ENCODE assay signal across 1 cellular context in the genomic region with DNA sequence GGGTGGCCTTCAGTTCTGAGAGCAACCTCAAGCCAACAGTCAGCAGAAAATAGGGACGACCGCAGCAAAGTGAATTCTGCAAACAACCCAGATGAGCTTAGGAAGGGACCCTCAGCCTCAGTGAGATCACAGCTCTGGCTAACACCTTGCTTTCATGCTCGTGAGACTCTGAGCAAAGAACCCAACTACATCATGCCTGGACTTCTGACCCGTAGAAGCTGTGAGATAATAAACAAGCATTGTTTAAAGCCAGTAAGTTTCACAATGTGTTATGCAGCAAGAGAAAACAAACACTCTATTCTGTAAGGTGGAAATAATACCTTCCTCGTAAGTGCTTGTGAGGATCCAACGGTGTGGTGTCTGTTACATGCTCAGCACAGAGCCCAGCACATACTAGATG.
TF ChIP-seq lines count a peak whose summit lies in the region.

No MANE protein-coding gene starts in this region.

TF ChIP-seq in HepG2, 621 proteins besides CTCF, POLR2A, EP300 and RAD21 (continued from another document and continues in another):
- TF ChIP-seq, protein P1, sequence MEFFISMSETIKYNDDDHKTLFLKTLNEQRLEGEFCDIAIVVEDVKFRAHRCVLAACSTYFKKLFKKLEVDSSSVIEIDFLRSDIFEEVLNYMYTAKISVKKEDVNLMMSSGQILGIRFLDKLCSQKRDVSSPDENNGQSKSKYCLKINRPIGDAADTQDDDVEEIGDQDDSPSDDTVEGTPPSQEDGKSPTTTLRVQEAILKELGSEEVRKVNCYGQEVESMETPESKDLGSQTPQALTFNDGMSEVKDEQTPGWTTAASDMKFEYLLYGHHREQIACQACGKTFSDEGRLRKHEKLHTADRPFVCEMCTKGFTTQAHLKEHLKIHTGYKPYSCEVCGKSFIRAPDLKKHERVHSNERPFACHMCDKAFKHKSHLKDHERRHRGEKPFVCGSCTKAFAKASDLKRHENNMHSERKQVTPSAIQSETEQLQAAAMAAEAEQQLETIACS (CRISPR knock-in tag; IDR thresholded peaks at IDR 0.05), result no peak
- no peak for TF ChIP-seq DMAP1 (CRISPR knock-in tag; IDR thresholded peaks at IDR 0.05)
- peak; percentile 84 for TF ChIP-seq ZBTB21 (CRISPR knock-in tag; IDR thresholded peaks at IDR 0.05)
- TF ChIP-seq, protein P2, sequence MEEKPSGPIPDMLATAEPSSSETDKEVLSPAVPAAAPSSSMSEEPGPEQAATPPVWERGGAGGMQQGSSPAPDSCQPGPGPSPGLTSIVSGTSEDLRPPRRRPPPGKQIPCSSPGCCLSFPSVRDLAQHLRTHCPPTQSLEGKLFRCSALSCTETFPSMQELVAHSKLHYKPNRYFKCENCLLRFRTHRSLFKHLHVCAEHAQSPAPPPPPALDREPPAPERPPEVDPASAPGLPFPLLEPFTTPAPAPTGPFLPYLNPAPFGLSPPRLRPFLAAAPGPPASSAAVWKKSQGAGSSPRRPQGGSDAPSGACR (CRISPR knock-in tag; IDR thresholded peaks at IDR 0.05), result no peak
- TF ChIP-seq NFKB2 (CRISPR knock-in tag; IDR thresholded peaks at IDR 0.05; ENCODE audit: borderline replicate concordance), result no peak
- 0 out of 2 replicates have a peak, but pooled peaks have one; percentile 21 for TF ChIP-seq HHEX (CRISPR knock-in tag; IDR thresholded peaks at IDR 0.05)
- TF ChIP-seq PLRG1 (conservative IDR thresholded peaks at IDR 0.05), result no peak
- TF ChIP-seq ZNF772 (CRISPR knock-in tag; IDR thresholded peaks at IDR 0.05), result peak; percentile 70; the same call in 1 of the 2 replicates
- TF ChIP-seq TGIF2 (CRISPR knock-in tag; IDR thresholded peaks at IDR 0.05), result no peak
- TF ChIP-seq, protein P3, sequence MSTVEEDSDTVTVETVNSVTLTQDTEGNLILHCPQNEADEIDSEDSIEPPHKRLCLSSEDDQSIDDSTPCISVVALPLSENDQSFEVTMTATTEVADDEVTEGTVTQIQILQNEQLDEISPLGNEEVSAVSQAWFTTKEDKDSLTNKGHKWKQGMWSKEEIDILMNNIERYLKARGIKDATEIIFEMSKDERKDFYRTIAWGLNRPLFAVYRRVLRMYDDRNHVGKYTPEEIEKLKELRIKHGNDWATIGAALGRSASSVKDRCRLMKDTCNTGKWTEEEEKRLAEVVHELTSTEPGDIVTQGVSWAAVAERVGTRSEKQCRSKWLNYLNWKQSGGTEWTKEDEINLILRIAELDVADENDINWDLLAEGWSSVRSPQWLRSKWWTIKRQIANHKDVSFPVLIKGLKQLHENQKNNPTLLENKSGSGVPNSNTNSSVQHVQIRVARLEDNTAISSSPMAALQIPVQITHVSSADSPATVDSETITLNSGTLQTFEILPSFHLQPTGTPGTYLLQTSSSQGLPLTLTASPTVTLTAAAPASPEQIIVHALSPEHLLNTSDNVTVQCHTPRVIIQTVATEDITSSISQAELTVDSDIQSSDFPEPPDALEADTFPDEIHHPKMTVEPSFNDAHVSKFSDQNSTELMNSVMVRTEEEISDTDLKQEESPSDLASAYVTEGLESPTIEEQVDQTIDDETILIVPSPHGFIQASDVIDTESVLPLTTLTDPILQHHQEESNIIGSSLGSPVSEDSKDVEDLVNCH (CRISPR knock-in tag; IDR thresholded peaks at IDR 0.05), result no peak
- TF ChIP-seq, protein P4, sequence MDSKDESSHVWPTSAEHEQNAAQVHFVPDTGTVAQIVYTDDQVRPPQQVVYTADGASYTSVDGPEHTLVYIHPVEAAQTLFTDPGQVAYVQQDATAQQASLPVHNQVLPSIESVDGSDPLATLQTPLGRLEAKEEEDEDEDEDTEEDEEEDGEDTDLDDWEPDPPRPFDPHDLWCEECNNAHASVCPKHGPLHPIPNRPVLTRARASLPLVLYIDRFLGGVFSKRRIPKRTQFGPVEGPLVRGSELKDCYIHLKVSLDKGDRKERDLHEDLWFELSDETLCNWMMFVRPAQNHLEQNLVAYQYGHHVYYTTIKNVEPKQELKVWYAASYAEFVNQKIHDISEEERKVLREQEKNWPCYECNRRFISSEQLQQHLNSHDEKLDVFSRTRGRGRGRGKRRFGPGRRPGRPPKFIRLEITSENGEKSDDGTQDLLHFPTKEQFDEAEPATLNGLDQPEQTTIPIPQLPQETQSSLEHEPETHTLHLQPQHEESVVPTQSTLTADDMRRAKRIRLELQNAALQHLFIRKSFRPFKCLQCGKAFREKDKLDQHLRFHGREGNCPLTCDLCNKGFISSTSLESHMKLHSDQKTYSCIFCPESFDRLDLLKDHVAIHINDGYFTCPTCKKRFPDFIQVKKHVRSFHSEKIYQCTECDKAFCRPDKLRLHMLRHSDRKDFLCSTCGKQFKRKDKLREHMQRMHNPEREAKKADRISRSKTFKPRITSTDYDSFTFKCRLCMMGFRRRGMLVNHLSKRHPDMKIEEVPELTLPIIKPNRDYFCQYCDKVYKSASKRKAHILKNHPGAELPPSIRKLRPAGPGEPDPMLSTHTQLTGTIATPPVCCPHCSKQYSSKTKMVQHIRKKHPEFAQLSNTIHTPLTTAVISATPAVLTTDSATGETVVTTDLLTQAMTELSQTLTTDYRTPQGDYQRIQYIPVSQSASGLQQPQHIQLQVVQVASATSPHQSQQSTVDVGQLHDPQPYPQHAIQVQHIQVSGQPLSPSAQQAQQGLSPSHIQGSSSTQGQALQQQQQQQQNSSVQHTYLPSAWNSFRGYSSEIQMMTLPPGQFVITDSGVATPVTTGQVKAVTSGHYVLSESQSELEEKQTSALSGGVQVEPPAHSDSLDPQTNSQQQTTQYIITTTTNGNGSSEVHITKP (CRISPR knock-in tag; IDR thresholded peaks at IDR 0.05; ENCODE audit: low read depth), result no peak
- TF ChIP-seq ZNF256 (CRISPR knock-in tag; conservative IDR thresholded peaks at IDR 0.05), result no peak
- TF ChIP-seq, protein P5, sequence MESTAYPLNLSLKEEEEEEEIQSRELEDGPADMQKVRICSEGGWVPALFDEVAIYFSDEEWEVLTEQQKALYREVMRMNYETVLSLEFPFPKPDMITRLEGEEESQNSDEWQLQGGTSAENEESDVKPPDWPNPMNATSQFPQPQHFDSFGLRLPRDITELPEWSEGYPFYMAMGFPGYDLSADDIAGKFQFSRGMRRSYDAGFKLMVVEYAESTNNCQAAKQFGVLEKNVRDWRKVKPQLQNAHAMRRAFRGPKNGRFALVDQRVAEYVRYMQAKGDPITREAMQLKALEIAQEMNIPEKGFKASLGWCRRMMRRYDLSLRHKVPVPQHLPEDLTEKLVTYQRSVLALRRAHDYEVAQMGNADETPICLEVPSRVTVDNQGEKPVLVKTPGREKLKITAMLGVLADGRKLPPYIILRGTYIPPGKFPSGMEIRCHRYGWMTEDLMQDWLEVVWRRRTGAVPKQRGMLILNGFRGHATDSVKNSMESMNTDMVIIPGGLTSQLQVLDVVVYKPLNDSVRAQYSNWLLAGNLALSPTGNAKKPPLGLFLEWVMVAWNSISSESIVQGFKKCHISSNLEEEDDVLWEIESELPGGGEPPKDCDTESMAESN (CRISPR knock-in tag; conservative IDR thresholded peaks at IDR 0.05), result no peak
- TF ChIP-seq CBFB (CRISPR knock-in tag; IDR thresholded peaks at IDR 0.05), result no peak
- TF ChIP-seq, protein P6, sequence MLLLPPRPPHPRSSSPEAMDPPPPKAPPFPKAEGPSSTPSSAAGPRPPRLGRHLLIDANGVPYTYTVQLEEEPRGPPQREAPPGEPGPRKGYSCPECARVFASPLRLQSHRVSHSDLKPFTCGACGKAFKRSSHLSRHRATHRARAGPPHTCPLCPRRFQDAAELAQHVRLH (CRISPR knock-in tag; IDR thresholded peaks at IDR 0.05; ENCODE audit: borderline replicate concordance, low read depth), result no peak
- TF ChIP-seq DPF2 (CRISPR knock-in tag; IDR thresholded peaks at IDR 0.05; ENCODE audit: borderline replicate concordance, low read depth), result 0 out of 2 replicates have a peak, but pooled peaks have one; percentile 68
- TF ChIP-seq GATA4 (IDR thresholded peaks at IDR 0.05; ENCODE audit: borderline replicate concordance, low read depth), result no peak
- no peak for TF ChIP-seq AKAP8 (CRISPR knock-in tag; IDR thresholded peaks at IDR 0.05)
- TF ChIP-seq BCL6 (CRISPR knock-in tag; IDR thresholded peaks at IDR 0.05), result peak; percentile 61; the same call in 1 of the 2 replicates
- TF ChIP-seq AHR (CRISPR knock-in tag; IDR thresholded peaks at IDR 0.05), result no peak
- no peak for TF ChIP-seq ZSCAN30 (CRISPR knock-in tag; IDR thresholded peaks at IDR 0.05)
- TF ChIP-seq BHLHE40 (IDR thresholded peaks at IDR 0.05; ENCODE audit: low read length), result peak; percentile 63
- TF ChIP-seq MXI1 (IDR thresholded peaks at IDR 0.05; ENCODE audit: borderline replicate concordance, low read depth, low read length), result no peak
- no peak for TF ChIP-seq SMAD9 (CRISPR knock-in tag; IDR thresholded peaks at IDR 0.05)
- peak; percentile 95 for TF ChIP-seq ZNF12 (CRISPR knock-in tag; IDR thresholded peaks at IDR 0.05)
- no peak for TF ChIP-seq ISL2 (CRISPR knock-in tag; IDR thresholded peaks at IDR 0.05)
- TF ChIP-seq, protein P7, sequence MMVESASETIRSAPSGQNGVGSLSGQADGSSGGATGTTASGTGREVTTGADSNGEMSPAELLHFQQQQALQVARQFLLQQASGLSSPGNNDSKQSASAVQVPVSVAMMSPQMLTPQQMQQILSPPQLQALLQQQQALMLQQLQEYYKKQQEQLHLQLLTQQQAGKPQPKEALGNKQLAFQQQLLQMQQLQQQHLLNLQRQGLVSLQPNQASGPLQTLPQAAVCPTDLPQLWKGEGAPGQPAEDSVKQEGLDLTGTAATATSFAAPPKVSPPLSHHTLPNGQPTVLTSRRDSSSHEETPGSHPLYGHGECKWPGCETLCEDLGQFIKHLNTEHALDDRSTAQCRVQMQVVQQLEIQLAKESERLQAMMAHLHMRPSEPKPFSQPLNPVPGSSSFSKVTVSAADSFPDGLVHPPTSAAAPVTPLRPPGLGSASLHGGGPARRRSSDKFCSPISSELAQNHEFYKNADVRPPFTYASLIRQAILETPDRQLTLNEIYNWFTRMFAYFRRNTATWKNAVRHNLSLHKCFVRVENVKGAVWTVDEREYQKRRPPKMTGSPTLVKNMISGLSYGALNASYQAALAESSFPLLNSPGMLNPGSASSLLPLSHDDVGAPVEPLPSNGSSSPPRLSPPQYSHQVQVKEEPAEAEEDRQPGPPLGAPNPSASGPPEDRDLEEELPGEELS (CRISPR knock-in tag; IDR thresholded peaks at IDR 0.05), result peak; percentile 81
- no peak for TF ChIP-seq PHB2 (IDR thresholded peaks at IDR 0.05; ENCODE audit: partially characterized antibody)
- peak; percentile 33; the same call in 1 of the 2 replicates for TF ChIP-seq ATF1 (CRISPR knock-in tag; IDR thresholded peaks at IDR 0.05)
- no peak for TF ChIP-seq ZNF432 (CRISPR knock-in tag; IDR thresholded peaks at IDR 0.05; ENCODE audit: borderline replicate concordance)
- TF ChIP-seq MTA1 (CRISPR knock-in tag; IDR thresholded peaks at IDR 0.05; ENCODE audit: borderline replicate concordance), result no peak
- no peak for TF ChIP-seq ZNF674 (CRISPR knock-in tag; IDR thresholded peaks at IDR 0.05; ENCODE audit: low read depth)
- no peak for TF ChIP-seq PAF1 (CRISPR knock-in tag; IDR thresholded peaks at IDR 0.05)
- TF ChIP-seq, protein P8, sequence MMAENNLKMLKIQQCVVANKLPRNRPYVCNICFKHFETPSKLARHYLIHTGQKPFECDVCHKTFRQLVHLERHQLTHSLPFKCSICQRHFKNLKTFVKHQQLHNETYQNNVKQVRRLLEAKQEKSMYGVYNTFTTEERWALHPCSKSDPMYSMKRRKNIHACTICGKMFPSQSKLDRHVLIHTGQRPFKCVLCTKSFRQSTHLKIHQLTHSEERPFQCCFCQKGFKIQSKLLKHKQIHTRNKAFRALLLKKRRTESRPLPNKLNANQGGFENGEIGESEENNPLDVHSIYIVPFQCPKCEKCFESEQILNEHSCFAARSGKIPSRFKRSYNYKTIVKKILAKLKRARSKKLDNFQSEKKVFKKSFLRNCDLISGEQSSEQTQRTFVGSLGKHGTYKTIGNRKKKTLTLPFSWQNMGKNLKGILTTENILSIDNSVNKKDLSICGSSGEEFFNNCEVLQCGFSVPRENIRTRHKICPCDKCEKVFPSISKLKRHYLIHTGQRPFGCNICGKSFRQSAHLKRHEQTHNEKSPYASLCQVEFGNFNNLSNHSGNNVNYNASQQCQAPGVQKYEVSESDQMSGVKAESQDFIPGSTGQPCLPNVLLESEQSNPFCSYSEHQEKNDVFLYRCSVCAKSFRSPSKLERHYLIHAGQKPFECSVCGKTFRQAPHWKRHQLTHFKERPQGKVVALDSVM (CRISPR knock-in tag; IDR thresholded peaks at IDR 0.05), result no peak
- TF ChIP-seq, protein P9, sequence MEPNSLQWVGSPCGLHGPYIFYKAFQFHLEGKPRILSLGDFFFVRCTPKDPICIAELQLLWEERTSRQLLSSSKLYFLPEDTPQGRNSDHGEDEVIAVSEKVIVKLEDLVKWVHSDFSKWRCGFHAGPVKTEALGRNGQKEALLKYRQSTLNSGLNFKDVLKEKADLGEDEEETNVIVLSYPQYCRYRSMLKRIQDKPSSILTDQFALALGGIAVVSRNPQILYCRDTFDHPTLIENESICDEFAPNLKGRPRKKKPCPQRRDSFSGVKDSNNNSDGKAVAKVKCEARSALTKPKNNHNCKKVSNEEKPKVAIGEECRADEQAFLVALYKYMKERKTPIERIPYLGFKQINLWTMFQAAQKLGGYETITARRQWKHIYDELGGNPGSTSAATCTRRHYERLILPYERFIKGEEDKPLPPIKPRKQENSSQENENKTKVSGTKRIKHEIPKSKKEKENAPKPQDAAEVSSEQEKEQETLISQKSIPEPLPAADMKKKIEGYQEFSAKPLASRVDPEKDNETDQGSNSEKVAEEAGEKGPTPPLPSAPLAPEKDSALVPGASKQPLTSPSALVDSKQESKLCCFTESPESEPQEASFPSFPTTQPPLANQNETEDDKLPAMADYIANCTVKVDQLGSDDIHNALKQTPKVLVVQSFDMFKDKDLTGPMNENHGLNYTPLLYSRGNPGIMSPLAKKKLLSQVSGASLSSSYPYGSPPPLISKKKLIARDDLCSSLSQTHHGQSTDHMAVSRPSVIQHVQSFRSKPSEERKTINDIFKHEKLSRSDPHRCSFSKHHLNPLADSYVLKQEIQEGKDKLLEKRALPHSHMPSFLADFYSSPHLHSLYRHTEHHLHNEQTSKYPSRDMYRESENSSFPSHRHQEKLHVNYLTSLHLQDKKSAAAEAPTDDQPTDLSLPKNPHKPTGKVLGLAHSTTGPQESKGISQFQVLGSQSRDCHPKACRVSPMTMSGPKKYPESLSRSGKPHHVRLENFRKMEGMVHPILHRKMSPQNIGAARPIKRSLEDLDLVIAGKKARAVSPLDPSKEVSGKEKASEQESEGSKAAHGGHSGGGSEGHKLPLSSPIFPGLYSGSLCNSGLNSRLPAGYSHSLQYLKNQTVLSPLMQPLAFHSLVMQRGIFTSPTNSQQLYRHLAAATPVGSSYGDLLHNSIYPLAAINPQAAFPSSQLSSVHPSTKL (CRISPR knock-in tag; IDR thresholded peaks at IDR 0.05), result peak; percentile 91
- no peak for TF ChIP-seq ZNF260 (CRISPR knock-in tag; IDR thresholded peaks at IDR 0.05; ENCODE audit: borderline replicate concordance, low read depth)
- no peak for TF ChIP-seq ZNF737 (CRISPR knock-in tag; IDR thresholded peaks at IDR 0.05; ENCODE audit: borderline replicate concordance)
- peak; percentile 86 for TF ChIP-seq SOX13 (IDR thresholded peaks at IDR 0.05)
- TF ChIP-seq SOX13 (CRISPR knock-in tag; conservative IDR thresholded peaks at IDR 0.05 in 1 of 2, IDR thresholded peaks at IDR 0.05 in 1 of 2), result peak in 1 of 2 experiments; percentile 98; a peak in 2 of 4 replicates
- peak; percentile 27; the same call in 1 of the 2 replicates for TF ChIP-seq MED1 (CRISPR knock-in tag; IDR thresholded peaks at IDR 0.05)
- no peak for TF ChIP-seq ZNF234 (CRISPR knock-in tag; conservative IDR thresholded peaks at IDR 0.05)
- TF ChIP-seq NFYC (CRISPR knock-in tag; IDR thresholded peaks at IDR 0.05), result no peak
- peak; percentile 92 for TF ChIP-seq FOXO1 (CRISPR knock-in tag; IDR thresholded peaks at IDR 0.05)
- TF ChIP-seq POGZ (CRISPR knock-in tag; IDR thresholded peaks at IDR 0.05), result no peak
- TF ChIP-seq ZNF510 (CRISPR knock-in tag; IDR thresholded peaks at IDR 0.05; ENCODE audit: low read depth), result no peak
- no peak for TF ChIP-seq MEIS1 (CRISPR knock-in tag; IDR thresholded peaks at IDR 0.05; ENCODE audit: borderline replicate concordance)
